Comparison of ENCODE assay signal across 18 cellular contexts in genomic region chr7:100111914-100112313, GRCh38. TPM values are rescaled to one million over a fixed set of nuclear protein-coding genes. Genes with fewer than 3 reads are reported as not detected.
DNase-seq lines count a peak whose midpoint lies in the region; ATAC-seq and TF ChIP-seq lines count a peak whose summit lies in the region.
"Had no signal": no experiment of that assay in that cellular context is flagged by ENCODE, and none has a peak within 500 bp of the region (broad histone marks: within the 10 kb centered on the region; RNA-seq: fewer than 3 reads in every experiment).

No MANE protein-coding gene starts in this region.

- ATAC-seq in left ventricle myocardium superior (no peak), heart left ventricle (no peak), HG03045 (IDR thresholded peaks at IDR 0.05; ENCODE audit: unreplicated experiment) (no peak)

- no peaks in the 10 kb centered on the region for H3K9me3 Mint-ChIP-seq in HFFc6
- H3K9me3 Mint-ChIP-seq: CD14-positive monocyte had no signal

- DNase-seq in left ventricle myocardium superior (peak; percentile 17), heart left ventricle (no peak), HFFc6 (no peak), SJCRH30 (no peak), NCI-H1930 (lab: John Stamatoyannopoulos, UW) (no peak)
- DNase-seq: AML-193; IMR-90; NCI-H1105 treated with DMSO at 0.1 percent for 48 hours; NCI-H2081; NCI-H2171; NCI-H345; NCI-H524; NCI-H774; NK-92 treated with Interleukin-12 subunit alpha and Interleukin-12 subunit beta, amount 100 ng/mL, for 24 hours; SIG-M5 had no signal

- H3K27me3 Mint-ChIP-seq in HFFc6 (ENCODE audit: insufficient read depth): no peaks in the 10 kb centered on the region

- H3K36me3 Mint-ChIP-seq in HFFc6 (ENCODE audit: low read depth): peaks cover 28% of the 10 kb centered on the region

- WGBS in heart left ventricle, 4 donors: 86 to 90% (median 88%) methylated on average over 10 to 13 of the region's 13 CpGs

- H3K9me3 ChIP-seq in heart left ventricle (no peaks in the 10 kb centered on the region), SJCRH30 (replicated peaks) (no peaks in the 10 kb centered on the region)
- H3K9me3 ChIP-seq: HAP-1 had no signal

- H3K27ac ChIP-seq in heart left ventricle (no peak overlapping the region), SJCRH30 (no peak overlapping the region)

- H3K27ac Mint-ChIP-seq in HFFc6: no peak overlapping the region

- intact Hi-C loops in left ventricle myocardium superior (cut with micrococcal nuclease) (no loop called here), heart left ventricle (cut with DNase I) (no loop called here)

- no peak overlapping the region for H3K4me3 Mint-ChIP-seq in HFFc6
- H3K4me3 Mint-ChIP-seq: CD14-positive monocyte had no signal

- no peak for TF ChIP-seq POLR2A in heart left ventricle (IDR thresholded peaks at IDR 0.05)

- H3K4me3 ChIP-seq in heart left ventricle (no peak overlapping the region), SJCRH30 (no peak overlapping the region)
- H3K4me3 ChIP-seq: HAP-1 had no signal

- no peaks in the 10 kb centered on the region for H3K4me1 Mint-ChIP-seq in HFFc6 (ENCODE audit: low read depth)

- H3K4me1 ChIP-seq in heart left ventricle (no peaks in the 10 kb centered on the region), SJCRH30 (no peaks in the 10 kb centered on the region)
- H3K4me1 ChIP-seq: HAP-1 had no signal

- H3K27me3 ChIP-seq in heart left ventricle: no peaks in the 10 kb centered on the region
- no peaks in the 10 kb centered on the region for H3K27me3 ChIP-seq in SJCRH30

- TF ChIP-seq CTCF in heart left ventricle (IDR thresholded peaks at IDR 0.05): no peak
- TF ChIP-seq CTCF in HFFc6 (IDR thresholded peaks at IDR 0.05): peak; percentile 20; the same call in 1 of the 2 replicates

- peaks cover 0 to 81% (median 70%) of the 10 kb centered on the region in 9 donors for H3K36me3 ChIP-seq in heart left ventricle
- H3K36me3 ChIP-seq in SJCRH30: peaks cover 36% of the 10 kb centered on the region

RNA-seq across cellular contexts. Expression of gene TAF6, which starts 7.2 kb away (rescaled TPM):
- total RNA-seq in left ventricle myocardium superior (31.9 TPM), heart left ventricle (10 to 100 TPM; 24.9 to 80.9 (median 34.1) TPM)
- 10 to 100 TPM; 28.7 to 48.1 TPM for polyA plus RNA-seq in heart left ventricle
- total RNA-seq in HFFc6 (2021; fragmentation: NEBNext Ultra II Directional; extraction: Animal tissue kit (Norgen Biotek cat#: 25700)): 10 to 100 TPM; 66.4 to 78.6 (median 77.4) TPM
- total RNA-seq in SJCRH30 (2014; rRNA removed; shearing (Covaris generic)): 42.2 and 47.8 TPM in 2 replicates

RNA-seq across cellular contexts. Expression of gene CNPY4, which starts 7.5 kb away (rescaled TPM):
- 10.8 TPM for total RNA-seq in left ventricle myocardium superior
- 1 to 10 TPM; 5.9 to 9.5 (median 8.3) TPM for total RNA-seq in heart left ventricle
- polyA plus RNA-seq in heart left ventricle: 10 to 100 TPM in 1 of 2 donors, 1 to 10 TPM in 1; 9.1 to 10.8 TPM
- total RNA-seq in HFFc6 (2021; fragmentation: NEBNext Ultra II Directional; extraction: Animal tissue kit (Norgen Biotek cat#: 25700)): 10 to 100 TPM; 24.4 to 32.4 (median 26.3) TPM
- total RNA-seq in SJCRH30 (2014; rRNA removed; shearing (Covaris generic)): 13.2 and 13.7 TPM in 2 replicates

RNA-seq across cellular contexts. Expression of gene AP4M1, which starts 10.5 kb away (rescaled TPM):
- total RNA-seq in left ventricle myocardium superior (15.3 TPM), heart left ventricle (10 to 100 TPM in 8 of 9 donors, 1 to 10 TPM in 1; 8.9 to 19.3 (median 12.3) TPM)
- polyA plus RNA-seq in heart left ventricle: 10 to 100 TPM; 10.9 to 17.7 TPM
- total RNA-seq in HFFc6 (2021; fragmentation: NEBNext Ultra II Directional; extraction: Animal tissue kit (Norgen Biotek cat#: 25700)): 10 to 100 TPM; 20.2 to 24.5 (median 21.9) TPM
- total RNA-seq in SJCRH30 (2014; rRNA removed; shearing (Covaris generic)): 9.9 and 13.9 TPM in 2 replicates

RNA-seq across cellular contexts. Expression of gene MCM7, which starts 10.7 kb away (rescaled TPM):
- 23.9 TPM for total RNA-seq in left ventricle myocardium superior
- 10 to 100 TPM; 12.8 to 34.4 (median 17.2) TPM for total RNA-seq in heart left ventricle
- 10 to 100 TPM; 15.2 to 31.6 TPM for polyA plus RNA-seq in heart left ventricle
- 100 to 1,000 TPM in 5 of 6 experiments, 10 to 100 TPM in 1; 70.9 to 139 (median 124) TPM for total RNA-seq in HFFc6 (2021; fragmentation: NEBNext Ultra II Directional; extraction: Animal tissue kit (Norgen Biotek cat#: 25700))
- total RNA-seq in SJCRH30 (2014; rRNA removed; shearing (Covaris generic)): 332 and 353 TPM in 2 replicates

RNA-seq across cellular contexts. Expression of gene MBLAC1, which starts 14.9 kb away (rescaled TPM):
- total RNA-seq in left ventricle myocardium superior (2.8 TPM), heart left ventricle (1 to 10 TPM; 1.3 to 2.7 (median 2.0) TPM)
- 1 to 10 TPM; 1.4 to 3.2 TPM for polyA plus RNA-seq in heart left ventricle
- total RNA-seq in HFFc6 (2021; fragmentation: NEBNext Ultra II Directional; extraction: Animal tissue kit (Norgen Biotek cat#: 25700)): 1 to 10 TPM; 2.3 to 3.0 (median 2.5) TPM
- 1.4 and 1.6 TPM in 2 replicates for total RNA-seq in SJCRH30 (2014; rRNA removed; shearing (Covaris generic))
